ENCODE assay signal across 31 cellular contexts in genomic region chr4:21544410-21544809, GRCh38.
DNase-seq lines count a peak whose midpoint lies in the region; ATAC-seq and TF ChIP-seq lines count a peak whose summit lies in the region.
"Had no signal": no experiment of that assay in that cellular context is flagged by ENCODE, and none has a peak within 500 bp of the region (broad histone marks: within the 10 kb centered on the region; RNA-seq: fewer than 3 reads in every experiment).

No MANE protein-coding gene starts in this region.

- TF ChIP-seq POLR2A in GM18505 (IDR thresholded peaks at IDR 0.05; ENCODE audit: borderline replicate concordance, extremely low read depth, insufficient read depth, insufficient read length) = no peak

- H3K4me1 Mint-ChIP-seq in chondrocyte (ENCODE audit: low read depth) = no peaks in the 10 kb centered on the region
- H3K4me1 Mint-ChIP-seq: activated naive CD4-positive, alpha-beta T cell treated with anti-CD3 and anti-CD28 coated beads, Interleukin-2, amount 50 U/mL, for 24 hours; stimulated activated naive CD8-positive, alpha-beta T cell treated with anti-CD3 and anti-CD28 coated beads, Interleukin-15, amount 100 ng/mL, for 72 hours had no signal

- H3K36me3 ChIP-seq in BE2C (peaks cover 22% of the 10 kb centered on the region), mucosa of descending colon (ENCODE audit: low read depth) (no peaks in the 10 kb centered on the region)
- H3K36me3 ChIP-seq: right lobe of liver, SJSA1, spleen, uterus, WERI-Rb-1 had no signal

- H3K27me3 Mint-ChIP-seq in chondrocyte (ENCODE audit: low read depth) = no peaks in the 10 kb centered on the region
- H3K27me3 Mint-ChIP-seq: activated naive CD4-positive, alpha-beta T cell treated with anti-CD3 and anti-CD28 coated beads, Interleukin-2, amount 50 U/mL, for 24 hours; stimulated activated naive CD8-positive, alpha-beta T cell treated with anti-CD3 and anti-CD28 coated beads, Interleukin-15, amount 100 ng/mL, for 72 hours had no signal

- H3K4me1 ChIP-seq in BE2C = peaks cover 22% of the 10 kb centered on the region
- H3K4me1 ChIP-seq in mucosa of descending colon (ENCODE audit: low read depth) = no peaks in the 10 kb centered on the region
- H3K4me1 ChIP-seq: right lobe of liver, SJSA1, spleen, uterus had no signal

- DNase-seq in BE2C = peak; percentile 49
- peak; percentile 6 for DNase-seq in OCI-M1 (lab: John Stamatoyannopoulos, UW)
- peak; percentile 54 for DNase-seq in epithelial cell of proximal tubule (ENCODE audit: low read depth)
- DNase-seq in mucosa of descending colon = no peak
- DNase-seq in NCI-H2029 treated with DMSO at 0.1 percent for 48 hours (lab: John Stamatoyannopoulos, UW) = no peak
- no peak for DNase-seq in chondrocyte (ENCODE audit: low spot score)
- DNase-seq: activated CD4-positive, alpha-beta T cell treated with anti-CD3 and anti-CD28 coated beads for 48 hours; activated CD8-positive, alpha-beta memory T cell treated with anti-CD3 and anti-CD28 coated beads for 24 hours; activated T-cell treated with anti-CD3 and anti-CD28 coated beads for 4 hours; anterior cingulate cortex; cortex of kidney; DND-41; effector memory CD4-positive, alpha-beta T cell; erythroblast; H7; islet precursor cell; NCI-H1417 treated with DMSO at 0.1 percent for 48 hours; NCI-H345; NCI-H69; right lobe of liver; RPMI8226; spleen; stimulated activated naive CD8-positive, alpha-beta T cell treated with anti-CD3 and anti-CD28 coated beads, Interleukin-15, amount 100 ng/mL, for 72 hours; uterus; WERI-Rb-1 had no signal

- no peak overlapping the region for H3K27ac Mint-ChIP-seq in chondrocyte (ENCODE audit: unreplicated experiment)
- H3K27ac Mint-ChIP-seq: activated naive CD4-positive, alpha-beta T cell treated with anti-CD3 and anti-CD28 coated beads, Interleukin-2, amount 50 U/mL, for 24 hours; activated T-helper 2 cell treated with anti-CD3 and anti-CD28 coated beads, Interferon-gamma antibody, Interleukin-2, Interleukin-4, amounts not matched to agents 10 μg/mL and 5 μg/mL and 100 μg/mL, durations not matched to agents 14 hours and 24 hours and 36 hours; stimulated activated naive CD8-positive, alpha-beta T cell treated with anti-CD3 and anti-CD28 coated beads, Interleukin-15, amount 100 ng/mL, for 72 hours had no signal

- H3K4me3 ChIP-seq in BE2C (ENCODE audit: low read depth, low read length) = no peak overlapping the region
- peak overlapping the region; percentile 62 for H3K4me3 ChIP-seq in epithelial cell of proximal tubule (ENCODE audit: low read depth, low read length)
- H3K4me3 ChIP-seq in mucosa of descending colon = no peak overlapping the region
- H3K4me3 ChIP-seq: lung, right lobe of liver, SJSA1, spleen, uterus had no signal

- H3K9me3 ChIP-seq in BE2C (no peaks in the 10 kb centered on the region), mucosa of descending colon (no peaks in the 10 kb centered on the region)
- H3K9me3 ChIP-seq: right lobe of liver, SJSA1, uterus had no signal

- no peak for TF ChIP-seq CTCF in BE2C (IDR thresholded peaks at IDR 0.05; ENCODE audit: low read depth, low read length)
- TF ChIP-seq CTCF in epithelial cell of proximal tubule (conservative IDR thresholded peaks at IDR 0.05; ENCODE audit: low read depth, low read length) = no peak
- TF ChIP-seq CTCF in mucosa of descending colon (IDR thresholded peaks at IDR 0.05) = no peak
- no peak for TF ChIP-seq CTCF in chondrocyte (IDR thresholded peaks at IDR 0.05)

- no peaks in the 10 kb centered on the region for H3K27me3 ChIP-seq in BE2C
- H3K27me3 ChIP-seq: right lobe of liver, SJSA1, spleen, uterus had no signal

- intact Hi-C loops in mucosa of descending colon (cut with DNase I, micrococcal nuclease) = no loop called here

- H3K4me3 Mint-ChIP-seq in chondrocyte (ENCODE audit: unreplicated experiment) = no peak overlapping the region
- H3K4me3 Mint-ChIP-seq: activated naive CD4-positive, alpha-beta T cell treated with anti-CD3 and anti-CD28 coated beads, Interleukin-2, amount 50 U/mL, for 24 hours; stimulated activated naive CD8-positive, alpha-beta T cell treated with anti-CD3 and anti-CD28 coated beads, Interleukin-15, amount 100 ng/mL, for 72 hours had no signal

- H3K9me3 Mint-ChIP-seq in chondrocyte (ENCODE audit: low read depth) = peaks cover 3% of the 10 kb centered on the region
- H3K9me3 Mint-ChIP-seq: activated naive CD4-positive, alpha-beta T cell treated with anti-CD3 and anti-CD28 coated beads, Interleukin-2, amount 50 U/mL, for 24 hours had no signal

- peak; percentile 84 for ATAC-seq in mucosa of descending colon
- ATAC-seq in GM18505 (IDR thresholded peaks at IDR 0.05; ENCODE audit: unreplicated experiment) = no peak
- no peak for ATAC-seq in GM18861 (IDR thresholded peaks at IDR 0.05; ENCODE audit: unreplicated experiment)
- ATAC-seq: right lobe of liver; stimulated activated naive CD8-positive, alpha-beta T cell treated with anti-CD3 and anti-CD28 coated beads, Interleukin-15, amount 100 ng/mL, for 72 hours had no signal

- H3K36me3 Mint-ChIP-seq in chondrocyte (ENCODE audit: low read depth) = no peaks in the 10 kb centered on the region
- H3K36me3 Mint-ChIP-seq: activated naive CD4-positive, alpha-beta T cell treated with anti-CD3 and anti-CD28 coated beads, Interleukin-2, amount 50 U/mL, for 24 hours had no signal

Comparison
In these comparisons a context has a peak if more than half of its experiments do, and no peak if none do; other contexts are left out.
1. DNase-seq: peak in BE2C (single experiment), OCI-M1 (single experiment) and epithelial cell of proximal tubule (single experiment); none in mucosa of descending colon (0 of 3), NCI-H2029 treated with DMSO at 0.1 percent for 48 hours (single experiment) and chondrocyte (single experiment).